In the genomic region with DNA sequence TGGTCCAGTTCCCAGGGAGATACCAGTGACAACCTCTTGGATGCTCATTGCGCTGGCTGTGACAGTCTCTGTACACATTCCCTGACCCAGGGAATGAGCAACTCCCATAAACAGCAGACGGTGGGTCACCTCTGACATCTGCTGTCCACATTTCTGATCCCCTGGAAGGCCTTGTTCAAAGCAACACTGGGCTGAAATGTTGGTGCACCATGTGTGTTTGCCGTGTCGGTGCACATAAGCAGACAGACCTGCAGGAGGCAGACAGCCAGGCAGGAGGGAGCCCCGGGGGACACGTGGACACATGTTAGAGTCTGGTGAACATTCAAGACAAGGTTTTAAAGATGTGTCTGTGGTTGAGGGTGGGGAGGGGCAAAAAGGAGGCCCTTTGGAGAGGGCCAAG, we compare ENCODE assay signal across 17 cellular contexts.
DNase-seq lines count a peak whose midpoint lies in the region; ATAC-seq and TF ChIP-seq lines count a peak whose summit lies in the region.
"Had no signal": no experiment of that assay in that cellular context is flagged by ENCODE, and none has a peak within 500 bp of the region (broad histone marks: within the 10 kb centered on the region; RNA-seq: fewer than 3 reads in every experiment).

No MANE protein-coding gene starts in this region.

- no peak overlapping the region for H3K27ac ChIP-seq in CD8-positive, alpha-beta T cell (ENCODE audit: low read depth, low read length)
- H3K27ac ChIP-seq: body of pancreas, left ventricle myocardium inferior, spleen, suprapubic skin had no signal

- no peak overlapping the region for H3K4me3 Mint-ChIP-seq in activated CD8-positive, alpha-beta T cell treated with anti-CD3 and anti-CD28 coated beads for 36 hours
- H3K4me3 Mint-ChIP-seq in CD8-positive, alpha-beta T cell: no peak overlapping the region
- no peak overlapping the region for H3K4me3 Mint-ChIP-seq in activated CD4-positive, alpha-beta memory T cell treated with anti-CD3 and anti-CD28 coated beads for 36 hours
- H3K4me3 Mint-ChIP-seq: IgD-negative memory B cell; T-helper 1 cell treated with Interleukin-12 subunit alpha and Interleukin-12 subunit beta and Interleukin-4 antibody, amounts not matched to agents 30 μg/mL and 1 μg/mL, for 36 hours had no signal

- no peak for TF ChIP-seq CTCF in activated CD8-positive, alpha-beta T cell treated with anti-CD3 and anti-CD28 coated beads for 36 hours (IDR thresholded peaks at IDR 0.05)
- no peak for TF ChIP-seq CTCF in CD8-positive, alpha-beta T cell (IDR thresholded peaks at IDR 0.05)

- intact Hi-C loops in activated CD8-positive, alpha-beta T cell treated with anti-CD3 and anti-CD28 coated beads for 36 hours (cut with micrococcal nuclease): no loop called here
- intact Hi-C loops in CD8-positive, alpha-beta T cell (cut with DNase I, micrococcal nuclease): no loop called here
- intact Hi-C loops in activated CD4-positive, alpha-beta memory T cell treated with anti-CD3 and anti-CD28 coated beads for 36 hours (cut with micrococcal nuclease): no loop called here

- no peaks in the 10 kb centered on the region for H3K36me3 Mint-ChIP-seq in activated CD8-positive, alpha-beta T cell treated with anti-CD3 and anti-CD28 coated beads for 36 hours (ENCODE audit: low read depth)
- no peaks in the 10 kb centered on the region for H3K36me3 Mint-ChIP-seq in CD8-positive, alpha-beta T cell
- H3K36me3 Mint-ChIP-seq in activated CD4-positive, alpha-beta memory T cell treated with anti-CD3 and anti-CD28 coated beads for 36 hours: no peaks in the 10 kb centered on the region
- H3K36me3 Mint-ChIP-seq: IgD-negative memory B cell had no signal

- no peak for ATAC-seq in activated CD8-positive, alpha-beta T cell treated with anti-CD3 and anti-CD28 coated beads for 36 hours
- no peak for ATAC-seq in CD8-positive, alpha-beta T cell
- ATAC-seq: body of pancreas had no signal

- no peaks in the 10 kb centered on the region for H3K36me3 ChIP-seq in CD8-positive, alpha-beta T cell (ENCODE audit: insufficient read depth, low read length)
- H3K36me3 ChIP-seq: left ventricle myocardium inferior, spleen, suprapubic skin had no signal

- H3K27me3 Mint-ChIP-seq in activated CD8-positive, alpha-beta T cell treated with anti-CD3 and anti-CD28 coated beads for 36 hours: peaks cover 26% of the 10 kb centered on the region
- peaks cover 37% of the 10 kb centered on the region for H3K27me3 Mint-ChIP-seq in CD8-positive, alpha-beta T cell (ENCODE audit: low read depth)
- peaks cover 17% of the 10 kb centered on the region for H3K27me3 Mint-ChIP-seq in activated CD4-positive, alpha-beta memory T cell treated with anti-CD3 and anti-CD28 coated beads for 36 hours

- H3K27me3 ChIP-seq in CD8-positive, alpha-beta T cell (ENCODE audit: insufficient read depth, low read length): peaks cover 9% of the 10 kb centered on the region
- H3K27me3 ChIP-seq: body of pancreas had no signal

- peaks cover 7% of the 10 kb centered on the region for H3K4me1 Mint-ChIP-seq in activated CD8-positive, alpha-beta T cell treated with anti-CD3 and anti-CD28 coated beads for 36 hours (ENCODE audit: low read depth)
- H3K4me1 Mint-ChIP-seq in CD8-positive, alpha-beta T cell (ENCODE audit: low read depth): peaks cover 8% of the 10 kb centered on the region
- peaks cover 10% of the 10 kb centered on the region for H3K4me1 Mint-ChIP-seq in activated CD4-positive, alpha-beta memory T cell treated with anti-CD3 and anti-CD28 coated beads for 36 hours (ENCODE audit: low read depth)

- CTCF ChIA-PET in activated CD8-positive, alpha-beta T cell treated with anti-CD3 and anti-CD28 coated beads for 36 hours (lab: Charles Lee): interaction anchor here (3.9 kb wide), 1 partner anchor 261 kb away, joined by 110 read pairs; no protein-coding TSS in a partner anchor
- CTCF ChIA-PET in CD8-positive, alpha-beta T cell (lab: Charles Lee): interaction anchor here (1.0 to 4.5 kb wide), 3 partner anchors 74 to 259 kb away, joined by 4 to 98 read pairs (median 26); no protein-coding TSS in a partner anchor
- CTCF ChIA-PET in activated CD4-positive, alpha-beta memory T cell treated with anti-CD3 and anti-CD28 coated beads for 36 hours (lab: Charles Lee): interaction anchor here (1.5 to 1.9 kb wide), 2 partner anchors 236 to 259 kb away, joined by 4 to 10 read pairs; no protein-coding TSS in a partner anchor

- no peak overlapping the region for H3K27ac Mint-ChIP-seq in activated CD8-positive, alpha-beta T cell treated with anti-CD3 and anti-CD28 coated beads for 36 hours
- H3K27ac Mint-ChIP-seq in CD8-positive, alpha-beta T cell: no peak overlapping the region
- no peak overlapping the region for H3K27ac Mint-ChIP-seq in activated CD4-positive, alpha-beta memory T cell treated with anti-CD3 and anti-CD28 coated beads for 36 hours
- H3K27ac Mint-ChIP-seq: T-helper 1 cell treated with Interleukin-12 subunit alpha and Interleukin-12 subunit beta and Interleukin-4 antibody, amounts not matched to agents 30 μg/mL and 1 μg/mL, for 36 hours had no signal

- H3K4me1 ChIP-seq in CD8-positive, alpha-beta T cell (ENCODE audit: insufficient read depth, low read length): peaks cover 9% of the 10 kb centered on the region

- H3K9me3 Mint-ChIP-seq in activated CD8-positive, alpha-beta T cell treated with anti-CD3 and anti-CD28 coated beads for 36 hours: peaks cover 3% of the 10 kb centered on the region
- H3K9me3 Mint-ChIP-seq in CD8-positive, alpha-beta T cell: peaks cover 4% of the 10 kb centered on the region
- no peaks in the 10 kb centered on the region for H3K9me3 Mint-ChIP-seq in activated CD4-positive, alpha-beta memory T cell treated with anti-CD3 and anti-CD28 coated beads for 36 hours

- no peaks in the 10 kb centered on the region for H3K9me3 ChIP-seq in CD8-positive, alpha-beta T cell (ENCODE audit: low read length)
- H3K9me3 ChIP-seq: body of pancreas, left ventricle myocardium inferior, spleen, suprapubic skin had no signal

- POLR2A ChIA-PET in activated CD8-positive, alpha-beta T cell treated with anti-CD3 and anti-CD28 coated beads for 36 hours (lab: Charles Lee): no interaction called here
- POLR2A ChIA-PET in CD8-positive, alpha-beta T cell (lab: Charles Lee): no interaction called here
- POLR2A ChIA-PET in activated CD4-positive, alpha-beta memory T cell treated with anti-CD3 and anti-CD28 coated beads for 36 hours (lab: Charles Lee): no interaction called here

- H3K4me3 ChIP-seq in Jurkat, Clone E6-1 (ENCODE audit: low read length): no peak overlapping the region
- no peak overlapping the region for H3K4me3 ChIP-seq in CD8-positive, alpha-beta T cell (ENCODE audit: low read depth, low read length)
- H3K4me3 ChIP-seq: body of pancreas, left ventricle myocardium inferior, spleen, suprapubic skin had no signal

- DNase-seq in DMS 273 treated with DMSO at 0.1 percent for 48 hours (lab: John Stamatoyannopoulos, UW) (peak; percentile 32), lung microvascular endothelial cell (ENCODE audit: low read depth in 2 of 2) (peak; percentile 25 to 96), HT-29 (ENCODE audit: low spot score) (no peak), superior temporal gyrus (ENCODE audit: extremely low spot score) (no peak)
- peak; percentile 27 for DNase-seq in Jurkat, Clone E6-1 (ENCODE audit: low read depth, low spot score)
- peak; percentile 22 for DNase-seq in activated CD8-positive, alpha-beta T cell treated with anti-CD3 and anti-CD28 coated beads for 36 hours
- DNase-seq in CD8-positive, alpha-beta T cell: no peak
- no peak for DNase-seq in activated CD4-positive, alpha-beta memory T cell treated with anti-CD3 and anti-CD28 coated beads for 36 hours
- DNase-seq: body of pancreas, GF-D8, left ventricle myocardium inferior, NCI-H2029 treated with DMSO at 0.1 percent for 48 hours, OCI-M1, spleen had no signal

Comparison
In these comparisons a context has a peak if more than half of its experiments do, and no peak if none do; other contexts are left out.
1. DNase-seq: peak in DMS 273 treated with DMSO at 0.1 percent for 48 hours (single experiment), Jurkat, Clone E6-1 (single experiment), activated CD8-positive, alpha-beta T cell treated with anti-CD3 and anti-CD28 coated beads for 36 hours (single experiment) and lung microvascular endothelial cell (2 of 2); none in HT-29 (single experiment), CD8-positive, alpha-beta T cell (0 of 7), superior temporal gyrus (single experiment) and activated CD4-positive, alpha-beta memory T cell treated with anti-CD3 and anti-CD28 coated beads for 36 hours (single experiment).